In the genomic region with DNA sequence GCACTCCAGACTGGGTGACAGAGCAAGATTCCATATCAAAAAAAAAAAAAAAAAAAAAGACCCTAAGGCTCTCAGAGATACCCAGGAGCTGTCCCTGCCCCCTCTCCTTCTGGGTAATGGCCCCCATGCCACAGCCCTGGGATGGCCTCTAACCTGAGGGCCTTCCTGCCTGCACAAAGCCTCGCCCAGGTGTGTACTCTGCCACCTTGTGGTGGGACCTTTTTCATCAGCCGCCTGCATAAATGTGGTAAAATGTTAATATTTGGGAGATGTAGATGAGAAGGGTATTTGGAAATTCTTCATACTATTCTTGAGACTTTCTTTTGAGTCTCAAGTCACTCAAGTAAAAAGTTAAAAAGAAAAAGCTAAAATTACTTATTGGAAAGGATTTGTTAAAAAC, we compare ENCODE assay signal across 9 cellular contexts. TPM values are rescaled to one million over a fixed set of nuclear protein-coding genes. Genes with fewer than 3 reads are reported as not detected.
DNase-seq lines count a peak whose midpoint lies in the region; ATAC-seq, FAIRE-seq and TF ChIP-seq lines count a peak whose summit lies in the region.
"Had no signal": no experiment of that assay in that cellular context is flagged by ENCODE, and none has a peak within 500 bp of the region (broad histone marks: within the 10 kb centered on the region; RNA-seq: fewer than 3 reads in every experiment).

No MANE protein-coding gene starts in this region.

- peak overlapping the region; percentile 64 to 69 for H3K27ac Mint-ChIP-seq in T-cell

- ATAC-seq in T-cell (replicated peaks in 1 of 4) (no peak), GM18498 (IDR thresholded peaks at IDR 0.05; ENCODE audit: unreplicated experiment) (no peak)

- FAIRE-seq in GM12892 (lab: Jason Lieb, UNC), result peak; percentile 46

- H3K9me3 Mint-ChIP-seq in T-cell, result no peaks in the 10 kb centered on the region
- H3K9me3 Mint-ChIP-seq: central memory CD8-positive, alpha-beta T cell had no signal

- H3K4me3 Mint-ChIP-seq in T-cell, result no peak overlapping the region
- H3K4me3 Mint-ChIP-seq: central memory CD8-positive, alpha-beta T cell had no signal

- H3K27me3 Mint-ChIP-seq in T-cell, result no peaks in the 10 kb centered on the region
- H3K27me3 Mint-ChIP-seq: central memory CD8-positive, alpha-beta T cell had no signal

- H3K36me3 Mint-ChIP-seq in T-cell, result peaks cover 11% of the 10 kb centered on the region

- H3K27ac ChIP-seq in AG04450 (ENCODE audit: low read depth, low read length), result no peak overlapping the region

- peak; percentile 49 for TF ChIP-seq CTCF in AG04450 (IDR thresholded peaks at IDR 0.05; ENCODE audit: low read depth, low read length)

- peaks cover 35 to 52% (median 46%) of the 10 kb centered on the region in 3 donors for H3K4me1 Mint-ChIP-seq in T-cell

- no peak for TF ChIP-seq POLR2A in GM12892 (IDR thresholded peaks at IDR 0.05; ENCODE audit: low read depth, low read length)

- H3K4me3 ChIP-seq in AG04450 (ENCODE audit: low read depth, low read length), result no peak overlapping the region

- H3K27me3 ChIP-seq in AG04450 (ENCODE audit: control insufficient read depth, insufficient read depth, low read length), result no peaks in the 10 kb centered on the region

- H3K9me3 ChIP-seq in AG04450 (ENCODE audit: control insufficient read depth, insufficient read depth, low read length), result no peaks in the 10 kb centered on the region; the same call in 1 of the 2 replicates

- POLR2A ChIA-PET in AG04450 (lab: Yijun Ruan, JAX), result no interaction called here
- POLR2A ChIA-PET in T-cell (lab: Charles Lee), result interaction anchor here (0.6 to 0.9 kb wide), 4 partner anchors 14 to 994 kb away, joined by 3 to 5 read pairs (median 4); no protein-coding TSS in a partner anchor

- CTCF ChIA-PET in AG04450 (lab: Charles Lee), result interaction anchor here (0.6 to 0.7 kb wide), 6 partner anchors 12 to 254 kb away, joined by 3 to 4 read pairs (median 3); no protein-coding TSS in a partner anchor
- CTCF ChIA-PET in T-cell (lab: Charles Lee), result interaction anchor here (0.6 to 0.7 kb wide), 3 partner anchors 93 to 793 kb away, joined by 3 to 4 read pairs (median 4); no protein-coding TSS in a partner anchor

- DNase-seq in AG04450 (ENCODE audit: low read depth, low spot score), result no peak
- DNase-seq in GM12892 (ENCODE audit: insufficient read length), result no peak
- DNase-seq in T-cell, result peak in 26 of 34 experiments; percentile 12 to 51 (median 36)
- peak; percentile 40 for DNase-seq in effector CD4-positive, alpha-beta T cell
- peak; percentile 29 for DNase-seq in stimulated activated CD4-positive, alpha-beta T cell treated with anti-CD3 and anti-CD28 coated beads, Interleukin-12 subunit alpha, Interleukin-12 subunit beta, amount 100 ng/mL, for 4 hours
- no peak for DNase-seq in NK-92 (lab: John Stamatoyannopoulos, UW; ENCODE audit: unreplicated experiment)
- DNase-seq in GOT3 (lab: John Stamatoyannopoulos, UW), result no peak

RNA-seq across cellular contexts. Expression of a gene that starts 46.3 kb away (rescaled TPM):
- 33.3 and 36.4 TPM in 2 replicates for polyA plus RNA-seq in AG04450 (2011; rRNA removed)
- polyA minus RNA-seq in AG04450 (2011; rRNA and poly(A)+ RNA removed), result 51.4 and 52.1 TPM in 2 replicates
- polyA plus RNA-seq in GM12892 (2012; ENCODE audit: missing spikeins), result 22.2 TPM
- 10 to 100 TPM; 79.5 to 96.6 (median 87.4) TPM for total RNA-seq in T-cell

RNA-seq across cellular contexts. Expression of a gene that starts 52.8 kb away (rescaled TPM):
- not detected in 2 replicates for polyA plus RNA-seq in AG04450 (2011; rRNA removed)
- polyA minus RNA-seq in AG04450 (2011; rRNA and poly(A)+ RNA removed), result not detected in 2 replicates
- not detected for polyA plus RNA-seq in GM12892 (2012; ENCODE audit: missing spikeins)
- total RNA-seq in T-cell, result 10 to 100 TPM in 1 of 5 donors, 1 to 10 TPM in 4; 2.7 to 10.5 (median 6.9) TPM

Comparison
In these comparisons a context has a peak if more than half of its experiments do, and no peak if none do; other contexts are left out.
1. DNase-seq: peak in T-cell (26 of 34), effector CD4-positive, alpha-beta T cell (single experiment) and stimulated activated CD4-positive, alpha-beta T cell treated with anti-CD3 and anti-CD28 coated beads, Interleukin-12 subunit alpha, Interleukin-12 subunit beta, amount 100 ng/mL, for 4 hours (single experiment); none in AG04450 (single experiment), GM12892 (single experiment), NK-92 (single experiment) and GOT3 (single experiment).